In genomic region chr15:57146394-57147140, GRCh38 we compare ENCODE assay signal across 9 cellular contexts.
DNase-seq lines count a peak whose midpoint lies in the region; ATAC-seq and TF ChIP-seq lines count a peak whose summit lies in the region.
"Had no signal": no experiment of that assay in that cellular context is flagged by ENCODE, and none has a peak within 500 bp of the region (broad histone marks: within the 10 kb centered on the region; RNA-seq: fewer than 3 reads in every experiment).

No MANE protein-coding gene starts in this region.

- ATAC-seq in naive B cell (ENCODE audit: low read depth in 2 of 2) (peak; percentile 42 to 56), HG03135 (IDR thresholded peaks at IDR 0.05; ENCODE audit: unreplicated experiment) (no peak)

- H3K4me2 ChIP-seq in Karpas-422 (ENCODE audit: low read depth, low read length, poor library complexity, severe bottlenecking): peak overlapping the region; percentile 60

- H3K4me3 ChIP-seq in Karpas-422 (ENCODE audit: low read length) (peak overlapping the region; percentile 28; the same call in 1 of the 2 replicates), esophagus muscularis mucosa (peak overlapping the region; percentile 27 to 36 (median 36))

- H3K79me2 ChIP-seq in Karpas-422 (ENCODE audit: low read length): peaks cover 65% of the 10 kb centered on the region

- peak; percentile 73 to 80 (median 76) for TF ChIP-seq CTCF in esophagus muscularis mucosa (IDR thresholded peaks at IDR 0.05)

- WGBS in esophagus muscularis mucosa: 7% methylated on average over 4 of the region's 4 CpGs

- H3K9me2 ChIP-seq in Karpas-422 (replicated peaks; ENCODE audit: insufficient read depth, low read length): no peaks in the 10 kb centered on the region

- H3K27ac ChIP-seq in Karpas-422 (ENCODE audit: low read length) (peak overlapping the region; percentile 24), esophagus muscularis mucosa (replicated peaks in 1 of 4) (peak overlapping the region; percentile 27 to 62 (median 50))

- H4K20me1 ChIP-seq in Karpas-422 (ENCODE audit: insufficient read depth, low read depth, low read length): no peaks in the 10 kb centered on the region

- H2AFZ ChIP-seq in Karpas-422 (ENCODE audit: low read length): no peak overlapping the region

- H3K9me3 ChIP-seq in Karpas-422 (ENCODE audit: low read length) (no peaks in the 10 kb centered on the region), esophagus muscularis mucosa (no peaks in the 10 kb centered on the region)

- TF ChIP-seq POLR2A in esophagus muscularis mucosa (IDR thresholded peaks at IDR 0.05; ENCODE audit: low read depth): no peak

- H3K27me3 ChIP-seq in Karpas-422 (ENCODE audit: low read length): no peaks in the 10 kb centered on the region
- H3K27me3 ChIP-seq in esophagus muscularis mucosa: no peaks in the 10 kb centered on the region

- H3K4me3 Mint-ChIP-seq in naive B cell: peak overlapping the region in 7 of 8 donors; percentile 43 to 80 (median 64)
- H3K4me3 Mint-ChIP-seq: T-helper 1 cell treated with Interleukin-12 subunit alpha and Interleukin-12 subunit beta and Interleukin-4 antibody, amounts not matched to agents 30 μg/mL and 1 μg/mL, for 36 hours had no signal

- DNase-seq in DMS114 treated with DMSO at 0.1 percent for 48 hours (lab: John Stamatoyannopoulos, UW; ENCODE audit: unreplicated experiment): peak; percentile 64
- DNase-seq in Karpas-422: peak; percentile 83
- peak; percentile 40 for DNase-seq in RKO (ENCODE audit: low spot score)
- DNase-seq in esophagus muscularis mucosa (ENCODE audit: extremely low spot score): no peak
- DNase-seq in naive B cell: peak; percentile 50
- DNase-seq in effector CD8-positive, alpha-beta T cell (lab: John Stamatoyannopoulos, UW): no peak
- DNase-seq in NK-92 (lab: John Stamatoyannopoulos, UW; ENCODE audit: unreplicated experiment): no peak

- intact Hi-C loops in esophagus muscularis mucosa (cut with DNase I): loop anchor here (2.0 kb wide), 1 partner anchor 160 kb away; no protein-coding TSS in a partner anchor

- H3K36me3 ChIP-seq in Karpas-422 (ENCODE audit: insufficient read depth, low read length) (no peaks in the 10 kb centered on the region; the same call in none of the 2 replicates), esophagus muscularis mucosa (no peaks in the 10 kb centered on the region)

- H3K4me1 ChIP-seq in Karpas-422 (ENCODE audit: low read length) (peaks cover 64% of the 10 kb centered on the region), esophagus muscularis mucosa (peaks cover 39 to 59% (median 54%) of the 10 kb centered on the region in 4 donors)

- TF ChIP-seq EP300 in esophagus muscularis mucosa (IDR thresholded peaks at IDR 0.05): no peak

- H3K36me3 Mint-ChIP-seq in naive B cell: peaks cover 0 to 8% of the 10 kb centered on the region in 2 donors

- H3K27ac Mint-ChIP-seq in naive B cell: peak overlapping the region in 3 of 6 donors; percentile 35 to 87 (median 85)
- H3K27ac Mint-ChIP-seq: T-helper 1 cell treated with Interleukin-12 subunit alpha and Interleukin-12 subunit beta and Interleukin-4 antibody, amounts not matched to agents 30 μg/mL and 1 μg/mL, for 36 hours had no signal

- peak overlapping the region; percentile 31; the same call in 1 of the 2 replicates for H3K9ac ChIP-seq in Karpas-422 (ENCODE audit: low read length)

- peaks cover 0 to 15% (median 7%) of the 10 kb centered on the region in 7 donors for H3K9me3 Mint-ChIP-seq in naive B cell

- H3K4me1 Mint-ChIP-seq in naive B cell: peaks cover 9 to 16% (median 15%) of the 10 kb centered on the region in 3 donors

- no peaks in the 10 kb centered on the region for H3K27me3 Mint-ChIP-seq in naive B cell

Comparison
In these comparisons a context has a peak if more than half of its experiments do, and no peak if none do; other contexts are left out.
1. DNase-seq: peak in DMS114 treated with DMSO at 0.1 percent for 48 hours (single experiment), Karpas-422 (single experiment), RKO (single experiment) and naive B cell (single experiment); none in esophagus muscularis mucosa (single experiment), effector CD8-positive, alpha-beta T cell (single experiment) and NK-92 (single experiment).